13 cellular contexts compared by ENCODE assay signal in genomic region chr7:26166681-26167266, GRCh38. TPM values are rescaled to one million over a fixed set of nuclear protein-coding genes. Genes with fewer than 3 reads are reported as not detected.
DNase-seq lines count a peak whose midpoint lies in the region; ATAC-seq, FAIRE-seq and TF ChIP-seq lines count a peak whose summit lies in the region.
"Had no signal": no experiment of that assay in that cellular context is flagged by ENCODE, and none has a peak within 500 bp of the region (broad histone marks: within the 10 kb centered on the region; RNA-seq: fewer than 3 reads in every experiment).

No MANE protein-coding gene starts in this region.

- peaks cover 13% of the 10 kb centered on the region for H3K79me1 ChIP-seq in H1 (ENCODE audit: low read depth, low read length)

- H2AFZ ChIP-seq in H1 (ENCODE audit: low read length) (no peak overlapping the region), osteoblast (ENCODE audit: low read length) (no peak overlapping the region)

- H2BK20ac ChIP-seq in H1 (ENCODE audit: low read length), result no peak overlapping the region

- H3K4me1 Mint-ChIP-seq in CD4-positive, alpha-beta T cell (ENCODE audit: low read depth), result peaks cover 20% of the 10 kb centered on the region
- H3K4me1 Mint-ChIP-seq: brain had no signal

- no peak overlapping the region; the same call in 1 of the 2 replicates for H2AK5ac ChIP-seq in H1 (ENCODE audit: low read depth, low read length)

- no peak overlapping the region for H3K23ac ChIP-seq in H1 (ENCODE audit: insufficient read length)

- H3K14ac ChIP-seq in H1 (ENCODE audit: insufficient read length), result no peak overlapping the region

- H2BK12ac ChIP-seq in H1 (ENCODE audit: low read depth, low read length), result no peak overlapping the region

- no peak overlapping the region for H3K4ac ChIP-seq in H1 (replicated peaks; ENCODE audit: insufficient read length, low read depth, low read length)

- H3K9ac ChIP-seq in H1 (replicated peaks in 1 of 4; ENCODE audit: extremely low read depth in 1 of 4, low read depth in 3 of 4, low read length in 3 of 4), result no peak overlapping the region

- H3K79me2 ChIP-seq in H1 (ENCODE audit: control insufficient read depth in 1 of 2, insufficient read depth in 2 of 2, low read length in 2 of 2) (peaks cover 16 to 89% of the 10 kb centered on the region in 2 experiments), osteoblast (ENCODE audit: insufficient read depth, low read length) (no peaks in the 10 kb centered on the region)

- peaks cover 11% of the 10 kb centered on the region for H3K36me3 Mint-ChIP-seq in CD4-positive, alpha-beta T cell (ENCODE audit: low read depth)

- H3K4me3 ChIP-seq in H1 (ENCODE audit: extremely low read depth in 1 of 4, insufficient read depth in 2 of 4, low read depth in 3 of 4, low read length in 4 of 4) (no peak overlapping the region), right atrium auricular region (no peak overlapping the region), osteoblast (ENCODE audit: insufficient read depth, low read length) (no peak overlapping the region)

- FAIRE-seq in H1 (lab: Jason Lieb, UNC) (no peak), D721Med (lab: Jason Lieb, UNC) (no peak)

- 87% methylated on average over 5 of the region's 5 CpGs; no CpG with 5 or more reads in 1 of the 2 experiments for WGBS in H1 (ENCODE audit: extremely low coverage in 1 of 2, insufficient coverage in 1 of 2, insufficient read length in 1 of 2, insufficient replicate concordance in 2 of 2, low coverage in 1 of 2, low lambda C conversion rate in 2 of 2, missing lambda C conversion rate in 1 of 2), 2 experiments

- no peak overlapping the region for H2BK120ac ChIP-seq in H1 (replicated peaks; ENCODE audit: low read depth, low read length)

- peak overlapping the region; percentile 1; the same call in 1 of the 2 replicates for H2BK15ac ChIP-seq in H1 (ENCODE audit: low read length)

- H3K27ac Mint-ChIP-seq in CD4-positive, alpha-beta T cell, result peak overlapping the region; percentile 30

- CTCF ChIA-PET in CD4-positive, alpha-beta T cell (lab: Charles Lee), result interaction anchor here (1.0 to 1.1 kb wide), 2 partner anchors 11 to 15 kb away, joined by 4 read pairs; partner anchors contain the start of gene NFE2L3
- CTCF ChIA-PET in H1 (lab: Charles Lee; ENCODE audit: partially characterized antibody), result interaction anchor here (0.6 to 1.8 kb wide), 15 partner anchors 9 to 1068 kb away, joined by 3 to 7 read pairs (median 3); no protein-coding TSS in a partner anchor

- no peaks in the 10 kb centered on the region for H3K27me3 Mint-ChIP-seq in CD4-positive, alpha-beta T cell

- H3K23me2 ChIP-seq in H1 (ENCODE audit: low read depth, low read length), result no peaks in the 10 kb centered on the region

- peak; percentile 37 for ATAC-seq in CD4-positive, alpha-beta T cell (ENCODE audit: poor library complexity)
- ATAC-seq in GM19043 (IDR thresholded peaks at IDR 0.05; ENCODE audit: low read depth, unreplicated experiment), result peak; percentile 34
- ATAC-seq in HG03457 (IDR thresholded peaks at IDR 0.05; ENCODE audit: unreplicated experiment), result peak; percentile 29

- peak overlapping the region; percentile 38; the same call in 1 of the 2 replicates for H3K18ac ChIP-seq in H1 (ENCODE audit: extremely low read depth, low read length)

- no peak overlapping the region for H4K5ac ChIP-seq in H1 (ENCODE audit: insufficient read length, low read depth, low read length)

- H3K4me3 Mint-ChIP-seq in CD4-positive, alpha-beta T cell, result no peak overlapping the region
- H3K4me3 Mint-ChIP-seq: brain, neural crest cell had no signal

- no peak overlapping the region for H4K91ac ChIP-seq in H1 (replicated peaks; ENCODE audit: insufficient read length, low read length)

- no peak overlapping the region; the same call in 1 of the 2 replicates for H2BK5ac ChIP-seq in H1 (ENCODE audit: low read depth, low read length)

- H3K27me3 ChIP-seq in CD4-positive, alpha-beta T cell (ENCODE audit: control insufficient read depth, insufficient read depth, low read length), result no peaks in the 10 kb centered on the region
- H3K27me3 ChIP-seq in H1 (replicated peaks in 1 of 4; ENCODE audit: control insufficient read depth in 3 of 4, extremely low read depth in 1 of 4, insufficient read depth in 3 of 4, low read length in 3 of 4) (no peaks in the 10 kb centered on the region), right atrium auricular region (no peaks in the 10 kb centered on the region), osteoblast (ENCODE audit: insufficient read depth, low read length) (peaks cover 2% of the 10 kb centered on the region)

- DNase-seq in CD4-positive, alpha-beta T cell, result no peak
- DNase-seq in H1 (ENCODE audit: low read depth in 1 of 2, low spot score in 2 of 2), result peak in 1 of 2 experiments; percentile 32
- DNase-seq in right atrium auricular region (ENCODE audit: low spot score), result no peak
- DNase-seq in D721Med (ENCODE audit: insufficient read length, low spot score), result no peak
- DNase-seq in osteoblast (ENCODE audit: insufficient read length, low spot score, missing footprints), result no peak
- no peak for DNase-seq in NCI-H2081 treated with DMSO at 0.1 percent for 48 hours (lab: John Stamatoyannopoulos, UW)
- DNase-seq: DMS79 treated with DMSO at 0.1 percent for 48 hours, GOT3, T-helper 9 cell had no signal

- H3K56ac ChIP-seq in H1 (replicated peaks; ENCODE audit: insufficient read length, low read depth, low read length), result no peak overlapping the region

- H3K4me2 ChIP-seq in H1 (ENCODE audit: insufficient read depth in 1 of 2, low read depth in 2 of 2, low read length in 2 of 2), result peak overlapping the region in 1 of 2 experiments; percentile 27; a peak in 3 of 4 replicates
- H3K4me2 ChIP-seq in osteoblast (ENCODE audit: insufficient read depth, low read length), result no peak overlapping the region

- no peak overlapping the region for H4K8ac ChIP-seq in H1 (ENCODE audit: extremely low read depth, insufficient read depth, low read length)

- H3K36me3 ChIP-seq in H1 (ENCODE audit: control insufficient read depth in 2 of 4, insufficient read depth in 4 of 4, low read length in 3 of 4) (no peaks in the 10 kb centered on the region), right atrium auricular region (peaks cover 7% of the 10 kb centered on the region), osteoblast (ENCODE audit: insufficient read depth, low read length) (no peaks in the 10 kb centered on the region)

- POLR2A ChIA-PET in CD4-positive, alpha-beta T cell (lab: Charles Lee), result interaction anchor here (0.6 to 2.9 kb wide), 10 partner anchors 10 to 76 kb away, joined by 3 to 14 read pairs (median 4); partner anchors contain the start of genes HNRNPA2B1 and NFE2L3
- POLR2A ChIA-PET in H1 (lab: Charles Lee; ENCODE audit: partially characterized antibody), result interaction anchor here (0.8 to 2.6 kb wide), 9 partner anchors 9 to 34 kb away, joined by 3 to 25 read pairs (median 7); partner anchors contain the start of genes CBX3, HNRNPA2B1 and NFE2L3

- TF ChIP-seq POLR2A in H1 (IDR thresholded peaks at IDR 0.05; ENCODE audit: control extremely low read depth in 1 of 2, low read depth in 2 of 2, low read length in 2 of 2), result no peak

- intact Hi-C loops in CD4-positive, alpha-beta T cell (cut with DNase I, micrococcal nuclease), result no loop called here

- TF ChIP-seq EP300 in H1 (IDR thresholded peaks at IDR 0.05; ENCODE audit: borderline replicate concordance in 1 of 2, low read depth in 2 of 2, low read length in 2 of 2), result no peak

- no peaks in the 10 kb centered on the region for H3K9me3 ChIP-seq in CD4-positive, alpha-beta T cell (ENCODE audit: control insufficient read depth, low read length)
- no peaks in the 10 kb centered on the region for H3K9me3 ChIP-seq in H1 (ENCODE audit: insufficient read depth in 2 of 2, low read depth in 1 of 2, low read length in 1 of 2)
- no peaks in the 10 kb centered on the region for H3K9me3 ChIP-seq in right atrium auricular region
- H3K9me3 ChIP-seq in osteoblast (ENCODE audit: low read depth, low read length), result no peaks in the 10 kb centered on the region

- H4K20me1 ChIP-seq in H1 (replicated peaks in 1 of 2; ENCODE audit: control insufficient read depth in 1 of 2, insufficient read depth in 2 of 2, low read length in 2 of 2), result peaks cover 7 to 18% of the 10 kb centered on the region in 2 experiments
- no peaks in the 10 kb centered on the region for H4K20me1 ChIP-seq in osteoblast (ENCODE audit: insufficient read depth, low read length)

- no peak overlapping the region for H3K27ac ChIP-seq in CD4-positive, alpha-beta T cell (ENCODE audit: low read depth, low read length)
- H3K27ac ChIP-seq in H1 (ENCODE audit: low read depth, low read length) (no peak overlapping the region), right atrium auricular region (no peak overlapping the region), osteoblast (ENCODE audit: low read depth, low read length) (no peak overlapping the region)

- H3K9me3 Mint-ChIP-seq in CD4-positive, alpha-beta T cell, result no peaks in the 10 kb centered on the region
- H3K9me3 Mint-ChIP-seq: neural crest cell had no signal

- TF ChIP-seq CTCF in CD4-positive, alpha-beta T cell (IDR thresholded peaks at IDR 0.05), result no peak
- TF ChIP-seq CTCF in H1 (IDR thresholded peaks at IDR 0.05; ENCODE audit: control extremely low read depth in 1 of 3, insufficient read depth in 1 of 3, low read depth in 1 of 3, low read length in 3 of 3), result no peak
- TF ChIP-seq CTCF in right atrium auricular region (IDR thresholded peaks at IDR 0.05), result no peak
- no peak for TF ChIP-seq CTCF in D721Med (IDR thresholded peaks at IDR 0.05; ENCODE audit: insufficient read depth, missing control alignments)
- TF ChIP-seq CTCF in osteoblast (IDR thresholded peaks at IDR 0.05; ENCODE audit: extremely low read depth, low read depth, low read length), result no peak

- H3K4me1 ChIP-seq in H1 (replicated peaks in 1 of 4; ENCODE audit: control insufficient read depth in 3 of 4, insufficient read depth in 4 of 4, low read length in 3 of 4) (peaks cover 5 to 16% (median 10%) of the 10 kb centered on the region in 4 experiments; a peak in 6 of 7 replicates), right atrium auricular region (no peaks in the 10 kb centered on the region), osteoblast (ENCODE audit: insufficient read depth, low read length) (no peaks in the 10 kb centered on the region)

- TF ChIP-seq RAD21 in H1 (IDR thresholded peaks at IDR 0.05 in 1 of 2, conservative IDR thresholded peaks at IDR 0.05 in 1 of 2; ENCODE audit: low read depth in 2 of 2, low read length in 2 of 2), result no peak

RNA-seq across cellular contexts. Expression of gene NFE2L3, which starts 14.8 kb away (rescaled TPM):
- total RNA-seq in CD4-positive, alpha-beta T cell, result under 1 TPM; 0.45 to 0.93 TPM
- 62.6 and 64.9 TPM in 2 replicates for total RNA-seq in H1 (2021; fragmentation: NEBNext Ultra II Directional; extraction: Animal tissue kit (Norgen Biotek cat#: 25700))
- 27.6 and 76.5 TPM in 2 replicates for polyA plus RNA-seq in H1 (2011; rRNA removed)
- polyA plus RNA-seq in H1 (2011; cell fraction: cytosol; rRNA removed), result 39.6 TPM
- 19.2 TPM for polyA plus RNA-seq in H1 (2011; cell fraction: nucleus; rRNA removed)
- polyA plus RNA-seq in H1 (2012, experiment 1 of 2), result 35.5 to 56.0 TPM (median 45.7 TPM) in 4 replicates
- 14.2 TPM for polyA plus RNA-seq in H1 (2012, experiment 2 of 2)
- polyA plus RNA-seq in H1 (2013, experiment 1 of 2), result 169 TPM
- 181 TPM for polyA plus RNA-seq in H1 (2013, experiment 2 of 2)
- 35.9 and 101 TPM in 2 replicates for polyA minus RNA-seq in H1 (2011; rRNA and poly(A)+ RNA removed)
- 22.8 TPM for polyA minus RNA-seq in H1 (2011; cell fraction: cytosol; rRNA and poly(A)+ RNA removed)
- 35.1 TPM for polyA minus RNA-seq in H1 (2011; cell fraction: nucleus; rRNA and poly(A)+ RNA removed)
- total RNA-seq in right atrium auricular region, result 1 to 10 TPM in 1 of 2 donors, under 1 TPM in 1; 0.63 to 1.8 TPM
- total RNA-seq in osteoblast, result 0.59 and 1.4 TPM in 2 replicates

RNA-seq across cellular contexts. Expression of gene HNRNPA2B1, which starts 33.8 kb away (rescaled TPM):
- 100 to 1,000 TPM; 282 to 299 TPM for total RNA-seq in CD4-positive, alpha-beta T cell
- 1,232 and 1,255 TPM in 2 replicates for total RNA-seq in H1 (2021; fragmentation: NEBNext Ultra II Directional; extraction: Animal tissue kit (Norgen Biotek cat#: 25700))
- 194 and 276 TPM in 2 replicates for polyA plus RNA-seq in H1 (2011; rRNA removed)
- 827 TPM for polyA plus RNA-seq in H1 (2011; cell fraction: cytosol; rRNA removed)
- polyA plus RNA-seq in H1 (2011; cell fraction: nucleus; rRNA removed), result 197 TPM
- polyA plus RNA-seq in H1 (2012, experiment 1 of 2), result 1,566 to 1,828 TPM (median 1,703 TPM) in 4 replicates
- polyA plus RNA-seq in H1 (2012, experiment 2 of 2), result 307 TPM
- 749 TPM for polyA plus RNA-seq in H1 (2013, experiment 1 of 2)
- 693 TPM for polyA plus RNA-seq in H1 (2013, experiment 2 of 2)
- 157 and 166 TPM in 2 replicates for polyA minus RNA-seq in H1 (2011; rRNA and poly(A)+ RNA removed)
- 245 TPM for polyA minus RNA-seq in H1 (2011; cell fraction: cytosol; rRNA and poly(A)+ RNA removed)
- polyA minus RNA-seq in H1 (2011; cell fraction: nucleus; rRNA and poly(A)+ RNA removed), result 224 TPM
- total RNA-seq in right atrium auricular region, result 100 to 1,000 TPM; 124 to 160 TPM
- total RNA-seq in osteoblast, result 82.9 and 83.1 TPM in 2 replicates

RNA-seq across cellular contexts. Expression of gene CBX3, which starts 34.8 kb away (rescaled TPM):
- 100 to 1,000 TPM; 124 to 132 TPM for total RNA-seq in CD4-positive, alpha-beta T cell
- 252 and 258 TPM in 2 replicates for total RNA-seq in H1 (2021; fragmentation: NEBNext Ultra II Directional; extraction: Animal tissue kit (Norgen Biotek cat#: 25700))
- polyA plus RNA-seq in H1 (2011; rRNA removed), result 48.7 and 71.3 TPM in 2 replicates
- 108 TPM for polyA plus RNA-seq in H1 (2011; cell fraction: cytosol; rRNA removed)
- polyA plus RNA-seq in H1 (2011; cell fraction: nucleus; rRNA removed), result 30.8 TPM
- polyA plus RNA-seq in H1 (2012, experiment 1 of 2), result 126 to 242 TPM (median 134 TPM) in 4 replicates
- 21.1 TPM for polyA plus RNA-seq in H1 (2012, experiment 2 of 2)
- polyA plus RNA-seq in H1 (2013, experiment 1 of 2), result 208 TPM
- 214 TPM for polyA plus RNA-seq in H1 (2013, experiment 2 of 2)
- polyA minus RNA-seq in H1 (2011; rRNA and poly(A)+ RNA removed), result 30.5 and 38.3 TPM in 2 replicates
- 47.8 TPM for polyA minus RNA-seq in H1 (2011; cell fraction: cytosol; rRNA and poly(A)+ RNA removed)
- polyA minus RNA-seq in H1 (2011; cell fraction: nucleus; rRNA and poly(A)+ RNA removed), result 130 TPM
- total RNA-seq in right atrium auricular region (10 to 100 TPM; 37.9 to 43.3 TPM), osteoblast (136 and 142 TPM in 2 replicates)

Comparison
In these comparisons a context has a peak if more than half of its experiments do, and no peak if none do; other contexts are left out.
1. RNA of gene NFE2L3, which starts 14.8 kb away (total RNA-seq): 62.6 to 64.9 TPM in H1; 0.63 to 1.8 TPM in right atrium auricular region, 0.59 to 1.4 TPM in osteoblast and 0.45 to 0.93 TPM in CD4-positive, alpha-beta T cell; every median in the first group is over 10 times any median in the second.
2. Peak in every context shown above with its lines, with median percentiles within 50 percentile points of each other: ATAC-seq.